Comparison of ENCODE assay signal across 20 cellular contexts in genomic region chr13:113455384-113455783, GRCh38. TPM values are rescaled to one million over a fixed set of nuclear protein-coding genes. Genes with fewer than 3 reads are reported as not detected.
DNase-seq lines count a peak whose midpoint lies in the region; ATAC-seq, FAIRE-seq and TF ChIP-seq lines count a peak whose summit lies in the region.
"Had no signal": no experiment of that assay in that cellular context is flagged by ENCODE, and none has a peak within 500 bp of the region (broad histone marks: within the 10 kb centered on the region; RNA-seq: fewer than 3 reads in every experiment).

No MANE protein-coding gene starts in this region.

- H4K20me1 ChIP-seq in K562 (replicated peaks; ENCODE audit: control insufficient read depth, insufficient read depth, low read length) (no peaks in the 10 kb centered on the region), H9 (ENCODE audit: control insufficient read depth, insufficient read depth, insufficient read length) (no peaks in the 10 kb centered on the region)

- H3K27ac Mint-ChIP-seq in osteocyte (ENCODE audit: unreplicated experiment) = no peak overlapping the region
- H3K27ac Mint-ChIP-seq in H9 = peak overlapping the region in 1 of 3 experiments; percentile 33; a peak in 3 of 7 replicates
- H3K27ac Mint-ChIP-seq: CD4-positive, alpha-beta memory T cell had no signal

- no peak overlapping the region for H2BK5ac ChIP-seq in H9 (ENCODE audit: insufficient read length, low read length)

- TF ChIP-seq RAD21 in K562 (CRISPR knock-in tag; conservative IDR thresholded peaks at IDR 0.05 in 1 of 2, IDR thresholded peaks at IDR 0.05 in 1 of 2) = no peak

- no peak overlapping the region for H4K91ac ChIP-seq in H9 (ENCODE audit: insufficient read length, low read depth, low read length)

- no peak overlapping the region for H3K18ac ChIP-seq in H9 (ENCODE audit: insufficient read length, low read depth, low read length)

- no peaks in the 10 kb centered on the region for H3K79me1 ChIP-seq in H9 (ENCODE audit: insufficient read depth, low read depth, low read length, poor library complexity, severe bottlenecking)

- DNase-seq in NCI-H1092 treated with DMSO at 0.1 percent for 48 hours (lab: John Stamatoyannopoulos, UW) = peak; percentile 62
- no peak for DNase-seq in NCI-H1092 (lab: John Stamatoyannopoulos, UW)
- peak; percentile 28 for DNase-seq in H7
- DNase-seq in K562 (ENCODE audit: extremely low read depth in 1 of 4, low spot score in 3 of 4) = no peak
- peak; percentile 78 for DNase-seq in osteocyte (ENCODE audit: extremely low spot score, unreplicated experiment)
- no peak for DNase-seq in NCI-H128 (lab: John Stamatoyannopoulos, UW; ENCODE audit: unreplicated experiment)
- no peak for DNase-seq in H9
- DNase-seq in ovary = no peak
- DNase-seq: Calu3; CD4-positive, alpha-beta memory T cell; DMS53; NCI-H1417 treated with DMSO at 0.1 percent for 48 hours; NCI-H226; NCI-H524 treated with DMSO at 0.1 percent for 48 hours had no signal

- H2AK5ac ChIP-seq in H9 (ENCODE audit: insufficient read length, low read length) = no peak overlapping the region

- H3K27ac ChIP-seq in K562 (ENCODE audit: extremely low read depth, low read depth, low read length) = no peak overlapping the region
- H3K27ac ChIP-seq in H9 (ENCODE audit: insufficient read length, low read depth, low read length) = no peak overlapping the region
- H3K27ac ChIP-seq in ovary = no peak overlapping the region
- H3K27ac ChIP-seq: 22Rv1, HL-60 had no signal

- no peak overlapping the region for H2BK15ac ChIP-seq in H9 (ENCODE audit: low read depth, low read length)

- H3K4me2 ChIP-seq in K562 (ENCODE audit: insufficient read depth, low read length) (no peak overlapping the region), H9 (ENCODE audit: insufficient read depth, insufficient read length, low read length) (no peak overlapping the region)

- peaks cover 9% of the 10 kb centered on the region for H3K4me1 Mint-ChIP-seq in osteocyte (ENCODE audit: unreplicated experiment)
- H3K4me1 Mint-ChIP-seq in H9 = peaks cover 4 to 11% of the 10 kb centered on the region in 2 experiments; a peak in 3 of 4 replicates
- H3K4me1 Mint-ChIP-seq: CD4-positive, alpha-beta memory T cell had no signal

- H2BK20ac ChIP-seq in H9 (ENCODE audit: low read depth, low read length, poor library complexity, severe bottlenecking) = no peak overlapping the region

- H3K27me3 Mint-ChIP-seq in osteocyte (ENCODE audit: unreplicated experiment) (no peaks in the 10 kb centered on the region), H9 (ENCODE audit: low read depth) (peaks cover 2% of the 10 kb centered on the region; the same call in 1 of the 2 replicates)
- H3K27me3 Mint-ChIP-seq: CD4-positive, alpha-beta memory T cell had no signal

- no peak overlapping the region for H3T11ph ChIP-seq in H9 (ENCODE audit: low read length)

- FAIRE-seq in K562 (lab: Jason Lieb, UNC) = no peak
- FAIRE-seq: GM19239, HTR-8/SVneo had no signal

- 96% methylated on average over 5 of the region's 18 CpGs for WGBS in K562 (ENCODE audit: insufficient coverage, low coverage, missing lambda C conversion rate)
- no CpG with 5 or more reads among the region's 18 CpGs for WGBS in H9 (ENCODE audit: extremely low coverage, insufficient read length, low lambda C conversion rate)
- 87 to 90% (median 87%) methylated on average over 18 of the region's 18 CpGs for WGBS in ovary, 3 donors

- H3K9ac ChIP-seq in K562 (ENCODE audit: insufficient read depth in 1 of 2, low read depth in 2 of 2, low read length in 2 of 2) (no peak overlapping the region), H9 (ENCODE audit: extremely low read depth, insufficient read length, low read length) (no peak overlapping the region)

- H3K4me3 Mint-ChIP-seq in osteocyte (ENCODE audit: unreplicated experiment) (no peak overlapping the region), H9 (no peak overlapping the region; a peak in 1 of 5 replicates)
- H3K4me3 Mint-ChIP-seq: CD4-positive, alpha-beta memory T cell had no signal

- H3K4ac ChIP-seq in H9 (ENCODE audit: low read depth, low read length) = no peak overlapping the region

- H3K4me1 ChIP-seq in K562 (replicated peaks in 1 of 2; ENCODE audit: control insufficient read depth in 2 of 2, insufficient read depth in 2 of 2, low read length in 2 of 2) = peaks cover 5 to 14% of the 10 kb centered on the region in 2 experiments; a peak in 3 of 5 replicates
- no peaks in the 10 kb centered on the region for H3K4me1 ChIP-seq in H9 (ENCODE audit: insufficient read depth, low read length)
- H3K4me1 ChIP-seq in ovary (ENCODE audit: insufficient read depth) = peaks cover 1% of the 10 kb centered on the region

- in situ Hi-C loops in K562 (cut with MboI) = no loop called here

- POLR2A ChIA-PET in K562 (lab: Yijun Ruan, JAX) = no interaction called here

- no peak overlapping the region for H2BK12ac ChIP-seq in H9 (ENCODE audit: insufficient read length, low read depth, low read length)

- no peaks in the 10 kb centered on the region for H3K27me3 ChIP-seq in H7 (ENCODE audit: control insufficient read depth, insufficient read depth, low read length)
- no peaks in the 10 kb centered on the region for H3K27me3 ChIP-seq in K562 (ENCODE audit: control insufficient read depth in 2 of 2, insufficient read depth in 2 of 2, low read length in 2 of 2)
- H3K27me3 ChIP-seq in H9 (ENCODE audit: insufficient read depth, low read length) = no peaks in the 10 kb centered on the region
- H3K27me3 ChIP-seq in ovary = no peaks in the 10 kb centered on the region

- no peak overlapping the region for H4K8ac ChIP-seq in H9 (replicated peaks; ENCODE audit: insufficient read length, low read depth, low read length)

- H3K36me3 Mint-ChIP-seq in osteocyte (ENCODE audit: unreplicated experiment) = peaks cover 30% of the 10 kb centered on the region
- peaks cover 35 to 73% (median 65%) of the 10 kb centered on the region in 3 experiments for H3K36me3 Mint-ChIP-seq in H9 (ENCODE audit: insufficient read depth in 1 of 3, low read depth in 3 of 3)

- no peak for ATAC-seq in K562
- ATAC-seq: HCT116 had no signal

- no TSS peak for BruUV-seq in K562 (replicated peaks; lab: Mats Ljungman, UMichigan)

- H3K4me3 ChIP-seq in H7 (ENCODE audit: insufficient read depth, low read depth, low read length) (no peak overlapping the region), K562 (no peak overlapping the region), ovary (no peak overlapping the region)

- TF ChIP-seq CTCF in K562 (IDR thresholded peaks at IDR 0.05 in 2 of 3, conservative IDR thresholded peaks at IDR 0.05 in 1 of 3; ENCODE audit: insufficient read depth in 2 of 3, low read depth in 1 of 3, low read length in 3 of 3) (no peak), osteocyte (IDR thresholded peaks at IDR 0.05) (no peak), H9 (conservative IDR thresholded peaks at IDR 0.05) (no peak), ovary (IDR thresholded peaks at IDR 0.05) (no peak)

- H3K36me3 ChIP-seq in H7 (replicated peaks; ENCODE audit: control insufficient read depth, insufficient read depth, low read length) = peaks cover 19% of the 10 kb centered on the region
- peaks cover 38% of the 10 kb centered on the region; the same call in 2 of the 3 replicates for H3K36me3 ChIP-seq in K562 (ENCODE audit: control insufficient read depth, insufficient read depth, low read length)
- no peaks in the 10 kb centered on the region for H3K36me3 ChIP-seq in ovary

- no peak overlapping the region for H3K56ac ChIP-seq in H9 (ENCODE audit: insufficient read length, low read depth, low read length)

- no peak overlapping the region for H2BK120ac ChIP-seq in H9 (ENCODE audit: low read depth, low read length, poor library complexity, severe bottlenecking)

- H3K9me1 ChIP-seq in K562 (ENCODE audit: control insufficient read depth, insufficient read depth, low read length) = no peaks in the 10 kb centered on the region

- H3K9me3 Mint-ChIP-seq in osteocyte (ENCODE audit: unreplicated experiment) (no peaks in the 10 kb centered on the region), H9 (no peaks in the 10 kb centered on the region)
- H3K9me3 Mint-ChIP-seq: CD4-positive, alpha-beta memory T cell had no signal

- intact Hi-C loops in K562 (cut with micrococcal nuclease) (no loop called here), ovary (cut with DNase I) (no loop called here)

- no peaks in the 10 kb centered on the region for H3K79me2 ChIP-seq in K562 (ENCODE audit: control insufficient read depth, insufficient read depth, low read length)
- no peaks in the 10 kb centered on the region for H3K79me2 ChIP-seq in H9 (ENCODE audit: insufficient read depth, low read length)

- CTCF ChIA-PET in K562 (lab: Yijun Ruan, JAX; ENCODE audit: low intra/inter-chr PET ratio) = no interaction called here

- H3K14ac ChIP-seq in H9 (ENCODE audit: insufficient read depth, low read length) = no peak overlapping the region

- TF ChIP-seq POLR2A in K562 (conservative IDR thresholded peaks at IDR 0.05) = no peak
- TF ChIP-seq POLR2A in ovary (IDR thresholded peaks at IDR 0.05) = no peak

- H3K23me2 ChIP-seq in H9 (ENCODE audit: insufficient read length, low read depth, low read length, poor library complexity, severe bottlenecking) = no peaks in the 10 kb centered on the region

- H3K9me3 ChIP-seq in K562 (replicated peaks; ENCODE audit: control insufficient read depth, insufficient read depth, low read depth, low read length) (no peaks in the 10 kb centered on the region), H9 (ENCODE audit: control insufficient read depth, low read depth, low read length) (no peaks in the 10 kb centered on the region), ovary (no peaks in the 10 kb centered on the region)

- H3K23ac ChIP-seq in H9 (ENCODE audit: insufficient read length, low read depth, low read length) = no peak overlapping the region

- no peak overlapping the region for H4K5ac ChIP-seq in H9 (ENCODE audit: insufficient read length, low read depth, low read length)

- H2AFZ ChIP-seq in K562 (ENCODE audit: low read depth, low read length) (no peak overlapping the region), H9 (ENCODE audit: low read length) (no peak overlapping the region)

- TF ChIP-seq EP300 in K562 (IDR thresholded peaks at IDR 0.05; ENCODE audit: low read length) (no peak), ovary (IDR thresholded peaks at IDR 0.05) (no peak)

RNA-seq across cellular contexts. Expression of gene ADPRHL1, which starts 2.1 kb away (rescaled TPM):
- 0.89 and 1.4 TPM in 2 replicates for total RNA-seq in H7 (2014; rRNA removed; shearing (Covaris generic))
- 0.32 and 0.46 TPM in 2 replicates for total RNA-seq in K562 (2011; cell fraction: chromatin; rRNA removed; ENCODE audit: low replicate concordance)
- 1.3 and 1.5 TPM in 2 replicates for total RNA-seq in K562 (2011; cell fraction: nucleolus; rRNA removed)
- 0.37 TPM in 1 of 2 replicates, not detected in the other for total RNA-seq in K562 (2011; cell fraction: nucleoplasm; rRNA removed)
- total RNA-seq in K562 (2014; rRNA removed) (0.27 and 0.49 TPM in 2 replicates), K562 (2014; rRNA removed; fragmentation: Illumina TruSeq; extraction: Trizol) (0.35 and 0.55 TPM in 2 replicates), K562 (2015; rRNA removed; fragmentation: Illumina TruSeq; extraction: Trizol) (0.68 and 0.76 TPM in 2 replicates), K562 (2021) (0.31 and 0.54 TPM in 2 replicates), osteocyte (2.6 and 2.9 TPM in 2 replicates), H9 (2021) (2.7 and 2.8 TPM in 2 replicates), ovary (1 to 10 TPM; 1.6 to 5.0 (median 1.9) TPM)
- polyA plus RNA-seq in K562 (2011; rRNA removed) (0.29 and 0.38 TPM in 2 replicates), K562 (2014; fragmentation: Illumina TruSeq; extraction: Trizol) (0.19 and 0.43 TPM in 2 replicates), K562 (2014; fragmentation: Nextera tagmentation; extraction: Ambion mirVana) (under 1 TPM in 1 of 2 experiments, not detected in 1; 0.06 TPM), K562 (2014; rRNA removed) (0.49 and 0.58 TPM in 2 replicates), ovary (1 to 10 TPM; 2.2 to 2.3 TPM)
- 0.37 and 0.52 TPM in 2 replicates for polyA plus RNA-seq in K562 (2011; cell fraction: cytosol; rRNA removed)
- 0.29 and 0.53 TPM in 2 replicates for polyA plus RNA-seq in K562 (2011; cell fraction: nucleus; rRNA removed)
- polyA plus RNA-seq in K562 (2012) = 0.73 and 0.97 TPM in 2 replicates
- polyA minus RNA-seq in K562 (2011; rRNA and poly(A)+ RNA removed) = 0.18 and 0.21 TPM in 2 replicates
- polyA minus RNA-seq in K562 (2011; cell fraction: cytosol; rRNA and poly(A)+ RNA removed) = 0.76 TPM in 1 of 2 replicates, not detected in the other
- polyA minus RNA-seq in K562 (2011; cell fraction: nucleus; rRNA and poly(A)+ RNA removed) = 0.54 and 1.00 TPM in 2 replicates
- total RNA-seq: RPMI7951 had no signal

RNA-seq across cellular contexts. Expression of gene DCUN1D2, which starts 35.1 kb away (rescaled TPM):
- 11.9 and 15.5 TPM in 2 replicates for total RNA-seq in H7 (2014; rRNA removed; shearing (Covaris generic))
- total RNA-seq in K562 (2011; cell fraction: chromatin; rRNA removed; ENCODE audit: low replicate concordance) = 59.2 and 77.8 TPM in 2 replicates
- 25.3 and 28.3 TPM in 2 replicates for total RNA-seq in K562 (2011; cell fraction: nucleolus; rRNA removed)
- 33.1 and 34.6 TPM in 2 replicates for total RNA-seq in K562 (2011; cell fraction: nucleoplasm; rRNA removed)
- 9.7 and 13.3 TPM in 2 replicates for total RNA-seq in K562 (2014; rRNA removed)
- 10.0 and 11.1 TPM in 2 replicates for total RNA-seq in K562 (2014; rRNA removed; fragmentation: Illumina TruSeq; extraction: Trizol)
- total RNA-seq in K562 (2015; rRNA removed; fragmentation: Illumina TruSeq; extraction: Trizol) = 10.0 and 10.9 TPM in 2 replicates
- total RNA-seq in K562 (2021) = 12.1 and 16.8 TPM in 2 replicates
- polyA plus RNA-seq in K562 (2011; rRNA removed) = 9.9 and 12.9 TPM in 2 replicates
- 9.1 and 10.1 TPM in 2 replicates for polyA plus RNA-seq in K562 (2011; cell fraction: cytosol; rRNA removed)
- 19.2 and 27.0 TPM in 2 replicates for polyA plus RNA-seq in K562 (2011; cell fraction: nucleus; rRNA removed)
- polyA plus RNA-seq in K562 (2012) = 9.2 and 9.6 TPM in 2 replicates
- 11.6 and 12.0 TPM in 2 replicates for polyA plus RNA-seq in K562 (2014; fragmentation: Illumina TruSeq; extraction: Trizol)
- polyA plus RNA-seq in K562 (2014; fragmentation: Nextera tagmentation; extraction: Ambion mirVana) = 1 to 10 TPM; 2.1 to 2.2 TPM
- polyA plus RNA-seq in K562 (2014; rRNA removed) = 15.8 and 16.7 TPM in 2 replicates
- 17.1 and 18.5 TPM in 2 replicates for polyA minus RNA-seq in K562 (2011; rRNA and poly(A)+ RNA removed)
- 4.5 and 4.9 TPM in 2 replicates for polyA minus RNA-seq in K562 (2011; cell fraction: cytosol; rRNA and poly(A)+ RNA removed)
- polyA minus RNA-seq in K562 (2011; cell fraction: nucleus; rRNA and poly(A)+ RNA removed) = 8.6 and 10.1 TPM in 2 replicates
- total RNA-seq in osteocyte = 27.5 and 29.0 TPM in 2 replicates
- 36.8 and 44.0 TPM in 2 replicates for total RNA-seq in H9 (2021)
- 10 to 100 TPM; 12.1 to 31.4 (median 17.6) TPM for total RNA-seq in ovary
- polyA plus RNA-seq in ovary = 10 to 100 TPM in 1 of 2 donors, 1 to 10 TPM in 1; 9.7 to 15.4 TPM

Comparison
In these comparisons a context has a peak if more than half of its experiments do, and no peak if none do; other contexts are left out.
1. DNase-seq: peak in NCI-H1092 treated with DMSO at 0.1 percent for 48 hours (single experiment), H7 (single experiment) and osteocyte (single experiment); none in NCI-H1092 (single experiment), K562 (0 of 4), NCI-H128 (single experiment), H9 (single experiment) and ovary (0 of 5).